ENCODE assay signal across 8 cellular contexts in the genomic region with DNA sequence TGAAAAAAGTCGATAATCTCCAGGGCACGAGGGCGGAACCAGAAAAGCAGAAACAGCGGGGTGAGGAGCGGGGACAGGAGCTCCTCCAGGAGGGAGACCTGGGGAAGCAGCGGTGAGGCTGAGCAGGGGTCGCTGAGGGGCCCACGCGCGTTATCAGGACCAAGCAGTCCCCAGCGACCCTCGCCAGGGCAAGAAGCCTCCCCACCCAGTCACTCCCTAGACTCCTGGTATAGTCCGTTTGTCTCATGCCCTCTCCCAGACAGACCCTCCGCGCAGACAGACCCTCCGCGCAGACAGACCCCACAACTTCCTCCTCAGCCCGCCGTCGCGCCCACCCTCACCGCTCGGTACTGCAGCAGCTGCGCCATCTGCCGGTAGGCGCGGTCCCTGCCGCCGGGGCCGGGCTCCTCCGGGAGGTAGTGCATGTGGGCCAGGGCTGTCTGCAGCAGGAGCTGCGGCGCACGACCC. TPM values are rescaled to one million over a fixed set of nuclear protein-coding genes. Genes with fewer than 3 reads are reported as not detected.
DNase-seq lines count a peak whose midpoint lies in the region; FAIRE-seq and TF ChIP-seq lines count a peak whose summit lies in the region.

No MANE protein-coding gene starts in this region.

- H3K4me2 ChIP-seq in BLaER1: peak overlapping the region; percentile 100
- peak overlapping the region; percentile 56 for H3K4me2 ChIP-seq in keratinocyte (ENCODE audit: control insufficient read depth, extremely low read depth, insufficient read depth, low read depth, low read length)

- H3K27ac Mint-ChIP-seq in MCF 10A (ENCODE audit: low read depth, unreplicated experiment): no peak overlapping the region

- H3K9me3 ChIP-seq in BLaER1: no peaks in the 10 kb centered on the region
- no peaks in the 10 kb centered on the region for H3K9me3 ChIP-seq in WERI-Rb-1 (ENCODE audit: severe bottlenecking)
- no peaks in the 10 kb centered on the region for H3K9me3 ChIP-seq in keratinocyte (ENCODE audit: control insufficient read depth, low read depth, low read length)

- H3K9me1 ChIP-seq in keratinocyte (ENCODE audit: control insufficient read depth, extremely low read depth, insufficient read depth, low read length): no peaks in the 10 kb centered on the region

- peaks cover 23% of the 10 kb centered on the region for H3K27me3 Mint-ChIP-seq in MCF 10A (ENCODE audit: insufficient read depth, unreplicated experiment)

- peak overlapping the region; percentile 15 for H3K4me3 Mint-ChIP-seq in MCF 10A (ENCODE audit: unreplicated experiment)

- no peak overlapping the region for H2AFZ ChIP-seq in keratinocyte (ENCODE audit: control insufficient read depth, low read length)

- H3K27me3 ChIP-seq in BLaER1: peaks cover 14% of the 10 kb centered on the region
- no peaks in the 10 kb centered on the region for H3K27me3 ChIP-seq in WERI-Rb-1 (ENCODE audit: insufficient read depth, low read depth, severe bottlenecking)
- H3K27me3 ChIP-seq in keratinocyte (ENCODE audit: control insufficient read depth, extremely low read depth, insufficient read depth, low read length): peaks cover 47% of the 10 kb centered on the region

- dilution Hi-C loops in keratinocyte (cut with MboI; ENCODE audit: extremely low pct_ligation_motif_present, low sequenced_read_pairs): no loop called here

- peaks cover 7% of the 10 kb centered on the region; the same call in 1 of the 2 replicates for H3K36me3 ChIP-seq in BLaER1
- no peaks in the 10 kb centered on the region for H3K36me3 ChIP-seq in WERI-Rb-1
- H3K36me3 ChIP-seq in keratinocyte (ENCODE audit: control insufficient read depth in 2 of 2, extremely low read depth in 1 of 2, insufficient read depth in 2 of 2, low read length in 2 of 2): no peaks in the 10 kb centered on the region

- H3K4me3 ChIP-seq in BLaER1: peak overlapping the region; percentile 68
- H3K4me3 ChIP-seq in WERI-Rb-1 (ENCODE audit: low read depth, low read length): peak overlapping the region; percentile 55
- no peak overlapping the region for H3K4me3 ChIP-seq in keratinocyte (ENCODE audit: control insufficient read depth in 2 of 3, extremely low read depth in 1 of 3, insufficient read depth in 2 of 3, low read depth in 1 of 3, low read length in 3 of 3)

- TF ChIP-seq CTCF in WERI-Rb-1 (IDR thresholded peaks at IDR 0.05; ENCODE audit: low read depth, low read length): peak; percentile 94
- TF ChIP-seq CTCF in MCF 10A (IDR thresholded peaks at IDR 0.05; ENCODE audit: unreplicated experiment): peak; percentile 85
- TF ChIP-seq CTCF in keratinocyte (optimal IDR thresholded peaks at IDR 0.05 in 1 of 3, IDR thresholded peaks at IDR 0.05 in 1 of 3, conservative IDR thresholded peaks at IDR 0.05 in 1 of 3; ENCODE audit: extremely low read depth in 1 of 3, insufficient read depth in 2 of 3, low read length in 3 of 3): peak; percentile 68 to 96 (median 95)

- CTCF ChIA-PET in MCF 10A (lab: Yijun Ruan, JAX): interaction anchor here (0.6 to 3.7 kb wide), 20 partner anchors 8 to 648 kb away, joined by 3 to 16 read pairs (median 3); a partner anchor contains a TSS

- H4K20me1 ChIP-seq in BLaER1 (no peaks in the 10 kb centered on the region), keratinocyte (ENCODE audit: control insufficient read depth, extremely low read depth, insufficient read depth, low read length) (no peaks in the 10 kb centered on the region)

- peaks cover 10% of the 10 kb centered on the region for H3K4me1 Mint-ChIP-seq in MCF 10A (ENCODE audit: insufficient read depth, unreplicated experiment)

- BruUV-seq in MCF 10A (replicated peaks; lab: Mats Ljungman, UMichigan): no TSS peak

- H3K27ac ChIP-seq in BLaER1 (peak overlapping the region; percentile 57), WERI-Rb-1 (peak overlapping the region; percentile 45), keratinocyte (ENCODE audit: control insufficient read depth, insufficient read depth, low read length) (no peak overlapping the region)

- no peaks in the 10 kb centered on the region for H3K36me3 Mint-ChIP-seq in MCF 10A (ENCODE audit: insufficient read depth, unreplicated experiment)

- POLR2A ChIA-PET in MCF 10A (lab: Yijun Ruan, JAX): no interaction called here

- no peaks in the 10 kb centered on the region for H3K79me2 ChIP-seq in keratinocyte (ENCODE audit: control insufficient read depth, insufficient read depth, low read length)

- H3K9me3 Mint-ChIP-seq in MCF 10A (ENCODE audit: unreplicated experiment): no peaks in the 10 kb centered on the region

- peak; percentile 80 for DNase-seq in GM19239 (ENCODE audit: insufficient read length, low spot score)
- peak; percentile 71 for DNase-seq in LoVo (ENCODE audit: low spot score)
- DNase-seq in WERI-Rb-1: peak; percentile 84
- peak; percentile 23 for DNase-seq in MCF 10A (ENCODE audit: unreplicated experiment)
- DNase-seq in keratinocyte (ENCODE audit: low read depth, low spot score): no peak
- DNase-seq in stimulated activated CD4-positive, alpha-beta T cell treated with anti-CD3 and anti-CD28 coated beads, Interleukin-2, amount 100 ng/mL, for 24 hours: peak; percentile 86 to 89
- DNase-seq in cortex of kidney (lab: John Stamatoyannopoulos, UW): no peak

- intact Hi-C loops in MCF 10A (cut with micrococcal nuclease): loop anchor here (5.0 kb wide), 1 partner anchor 51 kb away; no protein-coding TSS in a partner anchor

- peak overlapping the region; percentile 73 for H3K9ac ChIP-seq in BLaER1
- H3K9ac ChIP-seq in keratinocyte (ENCODE audit: control insufficient read depth, extremely low read depth, insufficient read depth, low read length): no peak overlapping the region

- H3K4me1 ChIP-seq in BLaER1: peaks cover 76% of the 10 kb centered on the region
- H3K4me1 ChIP-seq in keratinocyte (ENCODE audit: control insufficient read depth, extremely low read depth, insufficient read depth, low read length): peaks cover 7% of the 10 kb centered on the region

- FAIRE-seq in GM19239 (lab: Jason Lieb, UNC): no peak
- FAIRE-seq in keratinocyte (lab: Jason Lieb, UNC): no peak

RNA-seq across cellular contexts. Expression of a gene that starts 6.3 kb away (rescaled TPM):
- 0.12 and 0.29 TPM in 2 replicates for total RNA-seq in MCF 10A (2022)
- polyA plus RNA-seq in keratinocyte: 0.12 to 0.21 TPM (median 0.19 TPM) in 3 replicates
- 3.7 TPM for polyA plus RNA-seq in keratinocyte (2011; ENCODE audit: low read depth)
- polyA plus RNA-seq in keratinocyte (2011; cell fraction: cytosol; rRNA removed): not detected in 2 replicates
- polyA plus RNA-seq in keratinocyte (2011; cell fraction: nucleus; rRNA removed): 3.6 TPM in 2 replicates
- polyA plus RNA-seq in keratinocyte (2012; ENCODE audit: low replicate concordance): 0.31 and 7.2 TPM in 2 replicates
- 0.07 to 0.33 TPM (median 0.16 TPM) in 3 replicates for polyA minus RNA-seq in keratinocyte
- polyA minus RNA-seq in keratinocyte (2011; cell fraction: cytosol; rRNA and poly(A)+ RNA removed): not detected
- polyA minus RNA-seq in keratinocyte (2011; cell fraction: nucleus; rRNA and poly(A)+ RNA removed): 0.39 and 1.5 TPM in 2 replicates

RNA-seq across cellular contexts. Expression of a gene that starts 10.3 kb away (rescaled TPM):
- 73.4 and 76.1 TPM in 2 replicates for total RNA-seq in MCF 10A (2022)
- polyA plus RNA-seq in keratinocyte: 15.5 to 25.2 TPM (median 24.6 TPM) in 3 replicates
- 10.5 TPM for polyA plus RNA-seq in keratinocyte (2011; ENCODE audit: low read depth)
- 8.6 and 14.7 TPM in 2 replicates for polyA plus RNA-seq in keratinocyte (2011; cell fraction: cytosol; rRNA removed)
- polyA plus RNA-seq in keratinocyte (2011; cell fraction: nucleus; rRNA removed): 63.6 and 85.0 TPM in 2 replicates
- polyA plus RNA-seq in keratinocyte (2012; ENCODE audit: low replicate concordance): 15.1 and 33.6 TPM in 2 replicates
- 32.7 to 66.4 TPM (median 43.0 TPM) in 3 replicates for polyA minus RNA-seq in keratinocyte
- 34.1 TPM for polyA minus RNA-seq in keratinocyte (2011; cell fraction: cytosol; rRNA and poly(A)+ RNA removed)
- polyA minus RNA-seq in keratinocyte (2011; cell fraction: nucleus; rRNA and poly(A)+ RNA removed): 80.3 and 82.8 TPM in 2 replicates

RNA-seq across cellular contexts. Expression of a gene that starts 27.2 kb away (rescaled TPM):
- 0.20 and 0.30 TPM in 2 replicates for total RNA-seq in MCF 10A (2022)
- polyA plus RNA-seq in keratinocyte: 0.77 to 1.2 TPM (median 0.95 TPM) in 3 replicates
- polyA plus RNA-seq in keratinocyte (2011; ENCODE audit: low read depth): 0.56 TPM
- polyA plus RNA-seq in keratinocyte (2011; cell fraction: cytosol; rRNA removed): 0.29 and 2.5 TPM in 2 replicates
- polyA plus RNA-seq in keratinocyte (2011; cell fraction: nucleus; rRNA removed): 0.25 and 0.93 TPM in 2 replicates
- 0.69 and 2.3 TPM in 2 replicates for polyA plus RNA-seq in keratinocyte (2012; ENCODE audit: low replicate concordance)
- polyA minus RNA-seq in keratinocyte: 0.30 to 1.0 TPM (median 0.86 TPM) in 3 replicates
- 4.2 TPM for polyA minus RNA-seq in keratinocyte (2011; cell fraction: cytosol; rRNA and poly(A)+ RNA removed)
- 0.84 TPM in 1 of 2 replicates, not detected in the other for polyA minus RNA-seq in keratinocyte (2011; cell fraction: nucleus; rRNA and poly(A)+ RNA removed)

RNA-seq across cellular contexts. Expression of a gene that starts 30.3 kb away (rescaled TPM):
- total RNA-seq in MCF 10A (2022): 3.9 and 8.8 TPM in 2 replicates
- 0.24 to 0.97 TPM (median 0.35 TPM) in 3 replicates for polyA plus RNA-seq in keratinocyte
- 0.69 TPM for polyA plus RNA-seq in keratinocyte (2011; ENCODE audit: low read depth)
- polyA plus RNA-seq in keratinocyte (2011; cell fraction: cytosol; rRNA removed): 0.29 and 0.60 TPM in 2 replicates
- polyA plus RNA-seq in keratinocyte (2011; cell fraction: nucleus; rRNA removed): 6.0 and 9.8 TPM in 2 replicates
- 0.92 and 4.3 TPM in 2 replicates for polyA plus RNA-seq in keratinocyte (2012; ENCODE audit: low replicate concordance)
- 0.79 to 1.2 TPM in 2 of 3 replicates, not detected in the other for polyA minus RNA-seq in keratinocyte
- not detected for polyA minus RNA-seq in keratinocyte (2011; cell fraction: cytosol; rRNA and poly(A)+ RNA removed)
- polyA minus RNA-seq in keratinocyte (2011; cell fraction: nucleus; rRNA and poly(A)+ RNA removed): 2.3 and 4.3 TPM in 2 replicates

RNA-seq across cellular contexts. Expression of a gene that starts 39.7 kb away (rescaled TPM):
- 11.8 and 12.2 TPM in 2 replicates for total RNA-seq in MCF 10A (2022)
- 19.3 to 26.3 TPM (median 22.8 TPM) in 3 replicates for polyA plus RNA-seq in keratinocyte
- 3.8 TPM for polyA plus RNA-seq in keratinocyte (2011; ENCODE audit: low read depth)
- 20.2 and 28.1 TPM in 2 replicates for polyA plus RNA-seq in keratinocyte (2011; cell fraction: cytosol; rRNA removed)
- 13.9 and 16.9 TPM in 2 replicates for polyA plus RNA-seq in keratinocyte (2011; cell fraction: nucleus; rRNA removed)
- 11.2 and 16.9 TPM in 2 replicates for polyA plus RNA-seq in keratinocyte (2012; ENCODE audit: low replicate concordance)
- polyA minus RNA-seq in keratinocyte: 16.2 to 31.8 TPM (median 29.6 TPM) in 3 replicates
- 15.9 TPM for polyA minus RNA-seq in keratinocyte (2011; cell fraction: cytosol; rRNA and poly(A)+ RNA removed)
- 6.0 and 14.3 TPM in 2 replicates for polyA minus RNA-seq in keratinocyte (2011; cell fraction: nucleus; rRNA and poly(A)+ RNA removed)

Comparison
In these comparisons a context has a peak if more than half of its experiments do, and no peak if none do; other contexts are left out.
1. H3K4me3 ChIP-seq: peak in BLaER1 (single experiment) and WERI-Rb-1 (single experiment); none in keratinocyte (0 of 3).
2. DNase-seq: peak in GM19239 (single experiment), LoVo (single experiment), WERI-Rb-1 (single experiment), MCF 10A (single experiment) and stimulated activated CD4-positive, alpha-beta T cell treated with anti-CD3 and anti-CD28 coated beads, Interleukin-2, amount 100 ng/mL, for 24 hours (2 of 2); none in keratinocyte (single experiment) and cortex of kidney (single experiment).
3. Peak in every context shown above with its lines, with median percentiles within 50 percentile points of each other: CTCF ChIP-seq.